8 cellular contexts compared by ENCODE assay signal in the genomic region with DNA sequence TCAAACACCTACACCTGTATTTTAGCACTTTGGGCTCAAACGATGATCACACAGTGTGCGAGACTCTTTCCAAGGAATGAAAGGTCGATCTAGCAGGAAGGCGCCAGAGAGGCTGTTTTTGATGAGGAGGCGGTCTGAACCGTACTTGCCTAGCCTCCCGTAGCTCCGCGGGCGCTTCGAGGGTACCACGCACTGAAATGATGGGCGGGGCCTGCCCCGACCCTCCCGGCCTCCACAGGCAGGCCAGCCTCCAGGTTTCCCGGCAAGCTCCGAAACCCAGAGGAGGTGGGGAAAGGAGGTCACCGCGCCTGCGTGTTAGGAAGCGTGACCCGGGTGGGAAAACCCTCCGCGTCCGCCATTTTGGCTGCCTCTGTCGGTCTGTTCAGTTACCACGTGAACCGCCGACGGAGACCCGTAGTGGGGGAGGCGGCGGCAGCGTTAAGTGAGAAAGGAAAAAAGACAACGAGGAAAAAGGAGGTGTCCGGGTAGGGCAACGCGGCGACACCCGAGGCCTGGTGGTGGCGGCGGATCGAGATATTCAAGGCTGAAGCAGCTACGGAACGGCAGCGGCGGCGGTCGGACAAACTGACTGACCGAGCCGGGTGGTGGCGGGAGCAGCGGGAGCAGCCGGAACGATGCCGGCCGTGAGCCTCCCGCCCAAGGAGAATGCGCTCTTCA. TPM values are rescaled to one million over a fixed set of nuclear protein-coding genes. Genes with fewer than 3 reads are reported as not detected.
DNase-seq lines count a peak whose midpoint lies in the region; ATAC-seq lines count a peak whose summit lies in the region.

A gene (plus strand): TSS at position 363 of the 678 bp plus-strand sequence. CDS start 273 bp downstream, at position 636.

- no peaks in the 10 kb centered on the region for H3K9me3 ChIP-seq in CD8-positive, alpha-beta memory T cell (ENCODE audit: low read length)

- no peaks in the 10 kb centered on the region for H3K36me3 ChIP-seq in CD8-positive, alpha-beta memory T cell (ENCODE audit: insufficient read depth, low read length)

- no peaks in the 10 kb centered on the region for H3K27me3 ChIP-seq in CD8-positive, alpha-beta memory T cell (ENCODE audit: insufficient read depth, low read length, poor library complexity, severe bottlenecking)

- H3K4me1 ChIP-seq in CD8-positive, alpha-beta memory T cell (ENCODE audit: insufficient read depth, low read length) = peaks cover 34% of the 10 kb centered on the region

- H3K27ac ChIP-seq in CD8-positive, alpha-beta memory T cell (ENCODE audit: low read depth, low read length) = peak within 1 kb of the TSS; percentile 89

- peaks cover 0 to 1% (median 0%) of the 10 kb centered on the region in 5 donors for H3K9me3 Mint-ChIP-seq in CD8-positive, alpha-beta memory T cell

- H3K36me3 Mint-ChIP-seq in CD8-positive, alpha-beta memory T cell = peaks cover 4 to 30% (median 9%) of the 10 kb centered on the region in 3 donors

- CTCF ChIA-PET in CD8-positive, alpha-beta memory T cell (lab: Charles Lee) = interaction anchor here (0.7 to 2.9 kb wide), 12 partner anchors 11 to 852 kb away, joined by 3 to 10 read pairs (median 6); a partner anchor contains a TSS

- POLR2A ChIA-PET in CD8-positive, alpha-beta memory T cell (lab: Charles Lee) = interaction anchor here (0.6 to 3.6 kb wide), 13 partner anchors 11 to 286 kb away, joined by 3 to 25 read pairs (median 7); a partner anchor contains a TSS

- H3K27ac Mint-ChIP-seq in CD8-positive, alpha-beta memory T cell = peak within 1 kb of the TSS; percentile 97 to 100 (median 99)

- H3K4me3 Mint-ChIP-seq in CD8-positive, alpha-beta memory T cell = peak within 1 kb of the TSS; percentile 96 to 100 (median 99)

- H3K4me1 Mint-ChIP-seq in CD8-positive, alpha-beta memory T cell = peaks cover 51 to 69% (median 68%) of the 10 kb centered on the region in 3 donors

- peak; percentile 97 to 98 (median 98) for DNase-seq in CD8-positive, alpha-beta memory T cell
- peak; percentile 90 for DNase-seq in HS-5 (ENCODE audit: low read depth)
- peak; percentile 95 for DNase-seq in NK-92 treated with Interleukin-12 subunit alpha and Interleukin-12 subunit beta, amount 100 ng/mL, for 24 hours (lab: John Stamatoyannopoulos, UW)
- peak; percentile 98 for DNase-seq in activated CD8-positive, alpha-beta memory T cell treated with anti-CD3 and anti-CD28 coated beads for 24 hours
- peak; percentile 96 for DNase-seq in effector CD8-positive, alpha-beta T cell (lab: John Stamatoyannopoulos, UW)
- peak; percentile 98 to 99 for DNase-seq in lung microvascular endothelial cell (ENCODE audit: low read depth in 2 of 2)
- DNase-seq in stimulated activated CD4-positive, alpha-beta T cell treated with anti-CD3 and anti-CD28 coated beads, TNF-alpha, amount 100 ng/mL, for 48 hours (ENCODE audit: low read depth in 3 of 3) = peak; percentile 93 to 97 (median 96)

- ATAC-seq in GM19468 (IDR thresholded peaks at IDR 0.05; ENCODE audit: extremely low read depth, unreplicated experiment) = peak; percentile 80

- peak within 1 kb of the TSS; percentile 90 for H3K4me3 ChIP-seq in CD8-positive, alpha-beta memory T cell (ENCODE audit: low read length)

- peaks cover 0 to 1% of the 10 kb centered on the region in 2 donors for H3K27me3 Mint-ChIP-seq in CD8-positive, alpha-beta memory T cell

RNA-seq across cellular contexts. Expression of the gene that starts here (rescaled TPM):
- total RNA-seq in CD8-positive, alpha-beta memory T cell = 100 to 1,000 TPM; 116 to 122 TPM
- polyA plus RNA-seq in CD8-positive, alpha-beta memory T cell = 47.0 TPM
- total RNA-seq in lung microvascular endothelial cell = 14.8 and 15.5 TPM in 2 replicates

Comparison
In these comparisons a context has a peak if more than half of its experiments do, and no peak if none do; other contexts are left out.
1. Peak in every context shown above with its lines: DNase-seq, ATAC-seq, H3K4me3 ChIP-seq and H3K27ac ChIP-seq.